ENCODE assay signal across 1 cellular context in genomic region chr22:19506212-19506611, GRCh38.
TF ChIP-seq lines count a peak whose summit lies in the region.

No MANE protein-coding gene starts in this region.

TF ChIP-seq in K562, 482 proteins besides CTCF, POLR2A, EP300 and RAD21 (continues in another document):
- TF ChIP-seq HINFP (tag; conservative IDR thresholded peaks at IDR 0.05; ENCODE audit: low read depth) (no peak), NUFIP1 (IDR thresholded peaks at IDR 0.05; ENCODE audit: partially characterized antibody) (no peak), ZNF174 (CRISPR knock-in tag; IDR thresholded peaks at IDR 0.05) (no peak), ZBTB26 (CRISPR knock-in tag; IDR thresholded peaks at IDR 0.05) (peak; percentile 6; the same call in 1 of the 2 replicates), USF2 (CRISPR knock-in tag; IDR thresholded peaks at IDR 0.05) (no peak), ARID1B (IDR thresholded peaks at IDR 0.05) (no peak), ZNF449 (CRISPR knock-in tag; IDR thresholded peaks at IDR 0.05) (no peak), HMGXB4 (CRISPR knock-in tag; IDR thresholded peaks at IDR 0.05) (no peak; the same call in 1 of the 2 replicates), SUPT5H (IDR thresholded peaks at IDR 0.05) (peak; percentile 33), IRF2 (CRISPR knock-in tag; IDR thresholded peaks at IDR 0.05) (0 out of 2 replicates have a peak, but pooled peaks have one; percentile 1), ZNF431 (CRISPR knock-in tag; IDR thresholded peaks at IDR 0.05) (no peak), ETV5 (CRISPR knock-in tag; IDR thresholded peaks at IDR 0.05; ENCODE audit: low read depth) (no peak), HDAC6 (IDR thresholded peaks at IDR 0.05; ENCODE audit: low read depth, low read length) (0 out of 2 replicates have a peak, but pooled peaks have one; percentile 70), RBM22 (IDR thresholded peaks at IDR 0.05; ENCODE audit: low read depth, low read length, poor library complexity, severe bottlenecking) (peak; percentile 9), POLR2G (IDR thresholded peaks at IDR 0.05; ENCODE audit: low read depth, low read length) (peak; percentile 65), MAFK (IDR thresholded peaks at IDR 0.05; ENCODE audit: low read length) (no peak), KDM5B (IDR thresholded peaks at IDR 0.05; ENCODE audit: insufficient replicate concordance, low read depth, low read length) (peak; percentile 7), SAFB (IDR thresholded peaks at IDR 0.05; ENCODE audit: borderline replicate concordance, low read depth, low read length) (no peak), WHSC1 (IDR thresholded peaks at IDR 0.05; ENCODE audit: low read length) (peak; percentile 86), ZNF57 (CRISPR knock-in tag; IDR thresholded peaks at IDR 0.05) (no peak), HDAC8 (tag; IDR thresholded peaks at IDR 0.05) (no peak), ELF4 (CRISPR knock-in tag; IDR thresholded peaks at IDR 0.05) (no peak), PHF21A (IDR thresholded peaks at IDR 0.05; ENCODE audit: borderline replicate concordance, low read depth) (no peak), CHD7 (IDR thresholded peaks at IDR 0.05; ENCODE audit: low read depth, low read length) (peak; percentile 64), TFE3 (CRISPR knock-in tag; IDR thresholded peaks at IDR 0.05) (no peak), NR2C2 (CRISPR knock-in tag; IDR thresholded peaks at IDR 0.05) (no peak), NR2C2 (tag; IDR thresholded peaks at IDR 0.05) (no peak), AFF4 (CRISPR knock-in tag; IDR thresholded peaks at IDR 0.05) (no peak), E2F3 (CRISPR knock-in tag; IDR thresholded peaks at IDR 0.05) (no peak), RBFOX2 (IDR thresholded peaks at IDR 0.05; ENCODE audit: low read depth, low read length) (peak; percentile 53; the same call in 1 of the 2 replicates), SP2 (IDR thresholded peaks at IDR 0.05; ENCODE audit: extremely low read depth, low read depth, low read length, poor library complexity, severe bottlenecking) (no peak)
